27 cellular contexts compared by ENCODE assay signal in the genomic region with DNA sequence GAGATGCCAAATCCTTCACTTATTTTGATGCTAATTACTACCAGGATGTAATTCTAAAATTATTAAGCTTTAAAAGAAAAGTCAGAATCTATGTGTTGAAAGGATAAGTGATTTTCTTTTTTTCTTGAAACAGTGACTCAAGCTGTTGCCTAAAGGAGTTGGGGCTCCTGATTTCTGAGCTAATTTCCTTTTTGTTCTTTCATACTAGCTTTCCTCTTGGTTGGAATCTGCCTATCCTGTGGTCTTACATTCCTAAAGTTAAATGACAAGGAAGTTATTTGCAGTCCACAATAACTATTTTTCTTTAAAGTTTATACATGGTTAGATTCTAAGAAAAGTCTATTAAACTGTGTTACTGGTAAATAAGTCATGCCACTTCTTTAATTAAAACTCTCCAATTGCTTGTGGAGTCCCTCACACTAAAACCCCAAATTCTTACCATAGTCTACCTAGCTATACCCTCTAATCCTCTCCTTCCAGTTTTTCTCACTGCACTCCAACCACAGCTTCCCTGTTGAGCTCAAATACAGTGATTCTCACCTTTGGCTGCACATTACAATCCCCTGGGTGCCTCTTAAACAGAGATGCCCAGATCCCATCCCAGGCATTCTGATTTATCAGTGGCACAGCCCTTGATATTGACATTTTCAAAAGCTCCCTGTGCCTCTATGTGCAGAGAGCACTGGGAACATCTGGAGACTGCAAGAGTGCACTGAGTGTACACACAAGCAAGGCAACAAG.
DNase-seq lines count a peak whose midpoint lies in the region; TF ChIP-seq lines count a peak whose summit lies in the region.
"Had no signal": no experiment of that assay in that cellular context is flagged by ENCODE, and none has a peak within 500 bp of the region (broad histone marks: within the 10 kb centered on the region; RNA-seq: fewer than 3 reads in every experiment).

No MANE protein-coding gene starts in this region.

- no peak overlapping the region for H3K27ac Mint-ChIP-seq in neural progenitor cell
- H3K27ac Mint-ChIP-seq: immature natural killer cell, T-helper 17 cell, type B pancreatic cell had no signal

- no peaks in the 10 kb centered on the region for H4K20me1 ChIP-seq in neural progenitor cell (ENCODE audit: low read depth)

- H3K4me3 ChIP-seq in SJSA1 (no peak overlapping the region), epithelial cell of esophagus (ENCODE audit: low read length) (no peak overlapping the region), neural progenitor cell (no peak overlapping the region)
- H3K4me3 ChIP-seq: gastrocnemius medialis had no signal

- peaks cover 7% of the 10 kb centered on the region for H3K27me3 Mint-ChIP-seq in neural progenitor cell (ENCODE audit: insufficient read depth, low read depth)
- H3K27me3 Mint-ChIP-seq: T-helper 17 cell had no signal

- no peaks in the 10 kb centered on the region for H3F3A ChIP-seq in neural progenitor cell (ENCODE audit: low read depth)

- DNase-seq in GM03348 (ENCODE audit: low spot score), result peak; percentile 32
- peak in 1 of 2 experiments; percentile 55 for DNase-seq in SJSA1 (ENCODE audit: low read depth in 1 of 2, low spot score in 2 of 2)
- peak; percentile 5 for DNase-seq in epithelial cell of esophagus (ENCODE audit: low read depth)
- no peak for DNase-seq in neural progenitor cell (ENCODE audit: low spot score)
- no peak for DNase-seq in retina
- no peak for DNase-seq in SHP77 treated with DMSO at 0.1 percent for 48 hours (lab: John Stamatoyannopoulos, UW)
- DNase-seq in stimulated activated CD4-positive, alpha-beta T cell treated with anti-CD3 and anti-CD28 coated beads, Interleukin-15, amount 100 ng/mL, for 24 hours, result no peak
- no peak for DNase-seq in NCI-H2171 treated with DMSO at 0.1 percent for 48 hours (lab: John Stamatoyannopoulos, UW)
- DNase-seq: activated gamma-delta T cell; C1 segment of cervical spinal cord; Caco-2; DMS79 treated with DMSO at 0.1 percent for 48 hours; effector CD4-positive, alpha-beta T cell; gastrocnemius medialis; hypothalamus; immature natural killer cell; KG1; mesendoderm; NCI-H1417; NCI-H2029 treated with DMSO at 0.1 percent for 48 hours; NCI-H446; NCI-H82; occipital lobe; stimulated activated CD4-positive, alpha-beta T cell treated with anti-CD3 and anti-CD28 coated beads, Interleukin-2, amount 100 ng/mL, for 48 hours; substantia nigra; T-helper 17 cell had no signal

- TF ChIP-seq CTCF in epithelial cell of esophagus (IDR thresholded peaks at IDR 0.05; ENCODE audit: insufficient read depth, low read depth, low read length, missing control alignments), result no peak
- no peak for TF ChIP-seq CTCF in neural progenitor cell (IDR thresholded peaks at IDR 0.05)

- H3K4me1 ChIP-seq in SJSA1 (replicated peaks), result peaks cover 43% of the 10 kb centered on the region
- peaks cover 22% of the 10 kb centered on the region for H3K4me1 ChIP-seq in neural progenitor cell
- H3K4me1 ChIP-seq: Caco-2, gastrocnemius medialis had no signal

- H2AFZ ChIP-seq in neural progenitor cell (replicated peaks), result no peak overlapping the region

- H3K9me3 Mint-ChIP-seq in neural progenitor cell, result no peaks in the 10 kb centered on the region
- H3K9me3 Mint-ChIP-seq: type B pancreatic cell had no signal

- H3K9ac ChIP-seq in neural progenitor cell, result no peak overlapping the region

- H3K36me3 ChIP-seq in SJSA1 (no peaks in the 10 kb centered on the region), neural progenitor cell (no peaks in the 10 kb centered on the region)
- H3K36me3 ChIP-seq: gastrocnemius medialis had no signal

- no peaks in the 10 kb centered on the region for H3K36me3 Mint-ChIP-seq in neural progenitor cell
- H3K36me3 Mint-ChIP-seq: type B pancreatic cell had no signal

- H3K79me2 ChIP-seq in neural progenitor cell (ENCODE audit: low read depth), result no peaks in the 10 kb centered on the region

- H3K4me1 Mint-ChIP-seq in neural progenitor cell, result peaks cover 11% of the 10 kb centered on the region
- H3K4me1 Mint-ChIP-seq: immature natural killer cell, T-helper 17 cell had no signal

- H3K4me3 Mint-ChIP-seq in neural progenitor cell, result peak overlapping the region; percentile 40
- H3K4me3 Mint-ChIP-seq: immature natural killer cell, T-helper 17 cell, type B pancreatic cell had no signal

- peak overlapping the region; percentile 36 for H3K4me2 ChIP-seq in neural progenitor cell

- H3K9me3 ChIP-seq in SJSA1 (replicated peaks) (no peaks in the 10 kb centered on the region), neural progenitor cell (ENCODE audit: low read depth) (no peaks in the 10 kb centered on the region)
- H3K9me3 ChIP-seq: Caco-2, gastrocnemius medialis had no signal

- H3K27ac ChIP-seq in SJSA1 (peak overlapping the region; percentile 82), neural progenitor cell (no peak overlapping the region)
- H3K27ac ChIP-seq: gastrocnemius medialis had no signal

- H3K27me3 ChIP-seq in SJSA1 (replicated peaks) (no peaks in the 10 kb centered on the region), neural progenitor cell (no peaks in the 10 kb centered on the region)
- H3K27me3 ChIP-seq: gastrocnemius medialis had no signal

Comparison
In these comparisons a context has a peak if more than half of its experiments do, and no peak if none do; other contexts are left out.
1. DNase-seq: peak in GM03348 (single experiment) and epithelial cell of esophagus (single experiment); none in neural progenitor cell (single experiment), retina (single experiment), SHP77 treated with DMSO at 0.1 percent for 48 hours (single experiment), stimulated activated CD4-positive, alpha-beta T cell treated with anti-CD3 and anti-CD28 coated beads, Interleukin-15, amount 100 ng/mL, for 24 hours (single experiment) and NCI-H2171 treated with DMSO at 0.1 percent for 48 hours (single experiment).